In the genomic region with DNA sequence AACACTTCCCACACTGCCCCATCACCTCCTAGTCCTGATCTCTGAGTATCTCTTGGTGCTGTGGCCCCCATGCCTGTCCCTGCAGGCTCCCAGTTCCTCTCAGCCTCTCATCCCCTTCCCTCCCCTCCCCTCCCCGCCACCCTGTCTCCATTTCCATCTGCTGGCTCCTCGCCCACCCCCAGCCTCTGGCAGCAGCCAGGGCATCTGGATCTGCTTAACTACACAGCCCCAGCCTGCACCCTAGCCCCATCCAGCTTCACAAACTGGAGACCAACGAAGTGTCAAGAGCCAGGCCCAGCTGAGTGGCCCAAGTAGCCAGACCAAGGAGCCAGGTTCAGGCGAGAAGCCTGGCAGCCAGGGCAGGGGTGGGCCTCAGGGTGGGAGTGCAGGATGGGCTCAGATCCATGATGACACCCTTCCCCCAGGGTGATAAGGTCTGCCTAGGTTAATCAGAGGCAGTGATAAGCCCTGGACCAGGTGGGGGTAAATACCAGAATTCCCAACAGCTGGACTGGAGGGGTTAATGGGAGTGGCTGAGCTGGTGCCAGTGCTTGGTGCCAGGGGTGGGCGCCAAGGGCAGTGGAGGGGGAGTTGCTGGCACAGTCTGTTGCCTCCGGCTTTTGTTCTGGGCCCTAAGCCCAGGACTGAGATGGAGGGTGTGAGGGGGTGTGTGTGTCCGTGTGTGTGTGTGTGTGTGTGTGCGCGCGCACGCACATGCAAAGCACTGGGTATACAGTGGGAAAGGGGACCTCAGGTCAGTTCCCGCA, we compare ENCODE assay signal across 8 cellular contexts.
A peak's percentile ranks its signal among the peaks of the same experiment; 100 is the strongest.
DNase-seq lines count a peak whose midpoint lies in the region; ATAC-seq and TF ChIP-seq lines count a peak whose summit lies in the region.
"Had no signal": no experiment of that assay in that cellular context is flagged by ENCODE, and none has a peak within 500 bp of the region (broad histone marks: within the 10 kb centered on the region; RNA-seq: fewer than 3 reads in every experiment).

No MANE protein-coding gene starts in this region.

- peaks cover 23% of the 10 kb centered on the region for H3K4me1 Mint-ChIP-seq in stimulated activated memory B cell treated with anti-CD40 and anti-IgM and Interleukin-4, amounts not matched to agents 10 μg/mL and 1 μg/mL and 100 μg/mL, for 72 hours

- peak; percentile 80 for ATAC-seq in SK-N-SH treated with all-trans-retinoic acid at 6 μM for 48 hours
- no peak for ATAC-seq in stimulated activated memory B cell treated with anti-CD40 and anti-IgM and Interleukin-4, amounts not matched to agents 10 μg/mL and 1 μg/mL and 100 μg/mL, for 72 hours
- ATAC-seq: HCT116 had no signal

- H3K27me3 Mint-ChIP-seq in stimulated activated memory B cell treated with anti-CD40 and anti-IgM and Interleukin-4, amounts not matched to agents 10 μg/mL and 1 μg/mL and 100 μg/mL, for 72 hours = no peaks in the 10 kb centered on the region
- H3K27me3 Mint-ChIP-seq: CD4-positive, CD25-positive, alpha-beta regulatory T cell had no signal

- H3K27ac Mint-ChIP-seq in stimulated activated memory B cell treated with anti-CD40 and anti-IgM and Interleukin-4, amounts not matched to agents 10 μg/mL and 1 μg/mL and 100 μg/mL, for 72 hours = no peak overlapping the region

- DNase-seq in AG08396 (ENCODE audit: low spot score) = peak; percentile 64
- peak; percentile 47 for DNase-seq in left kidney (ENCODE audit: low read depth, low spot score)
- no peak for DNase-seq in NCI-H748 treated with DMSO at 0.1 percent for 48 hours (lab: John Stamatoyannopoulos, UW)
- DNase-seq in hepatic stellate cell (ENCODE audit: low spot score) = no peak
- DNase-seq: CD4-positive, CD25-positive, alpha-beta regulatory T cell had no signal

- no peak overlapping the region for H3K4me3 Mint-ChIP-seq in stimulated activated memory B cell treated with anti-CD40 and anti-IgM and Interleukin-4, amounts not matched to agents 10 μg/mL and 1 μg/mL and 100 μg/mL, for 72 hours

- peaks cover 4% of the 10 kb centered on the region for H3K36me3 Mint-ChIP-seq in stimulated activated memory B cell treated with anti-CD40 and anti-IgM and Interleukin-4, amounts not matched to agents 10 μg/mL and 1 μg/mL and 100 μg/mL, for 72 hours

- no peaks in the 10 kb centered on the region for H3K9me3 Mint-ChIP-seq in stimulated activated memory B cell treated with anti-CD40 and anti-IgM and Interleukin-4, amounts not matched to agents 10 μg/mL and 1 μg/mL and 100 μg/mL, for 72 hours
- H3K9me3 Mint-ChIP-seq: CD4-positive, CD25-positive, alpha-beta regulatory T cell had no signal

TF ChIP-seq in SK-N-SH treated with all-trans-retinoic acid at 6 μM for 48 hours, 23 proteins besides CTCF, POLR2A, EP300 and RAD21:
- no peak for TF ChIP-seq PPARA (CRISPR knock-in tag; IDR thresholded peaks at IDR 0.05; ENCODE audit: borderline replicate concordance)
- 0 out of 2 replicates have a peak, but pooled peaks have one; percentile 5 for TF ChIP-seq ZNF70 (CRISPR knock-in tag; IDR thresholded peaks at IDR 0.05)
- no peak for TF ChIP-seq CREB5 (CRISPR knock-in tag; IDR thresholded peaks at IDR 0.05; ENCODE audit: low read depth)
- TF ChIP-seq TCF4 (CRISPR knock-in tag; IDR thresholded peaks at IDR 0.05; ENCODE audit: borderline replicate concordance) = peak; percentile 79
- TF ChIP-seq ZNF565 (CRISPR knock-in tag; conservative IDR thresholded peaks at IDR 0.05; ENCODE audit: low read depth) = no peak
- TF ChIP-seq TSHZ2 (CRISPR knock-in tag; IDR thresholded peaks at IDR 0.05) = no peak

Comparison
In these comparisons a context has a peak if more than half of its experiments do, and no peak if none do; other contexts are left out.
1. DNase-seq: peak in AG08396 (single experiment) and left kidney (single experiment); none in NCI-H748 treated with DMSO at 0.1 percent for 48 hours (single experiment) and hepatic stellate cell (single experiment).